In the genomic region with DNA sequence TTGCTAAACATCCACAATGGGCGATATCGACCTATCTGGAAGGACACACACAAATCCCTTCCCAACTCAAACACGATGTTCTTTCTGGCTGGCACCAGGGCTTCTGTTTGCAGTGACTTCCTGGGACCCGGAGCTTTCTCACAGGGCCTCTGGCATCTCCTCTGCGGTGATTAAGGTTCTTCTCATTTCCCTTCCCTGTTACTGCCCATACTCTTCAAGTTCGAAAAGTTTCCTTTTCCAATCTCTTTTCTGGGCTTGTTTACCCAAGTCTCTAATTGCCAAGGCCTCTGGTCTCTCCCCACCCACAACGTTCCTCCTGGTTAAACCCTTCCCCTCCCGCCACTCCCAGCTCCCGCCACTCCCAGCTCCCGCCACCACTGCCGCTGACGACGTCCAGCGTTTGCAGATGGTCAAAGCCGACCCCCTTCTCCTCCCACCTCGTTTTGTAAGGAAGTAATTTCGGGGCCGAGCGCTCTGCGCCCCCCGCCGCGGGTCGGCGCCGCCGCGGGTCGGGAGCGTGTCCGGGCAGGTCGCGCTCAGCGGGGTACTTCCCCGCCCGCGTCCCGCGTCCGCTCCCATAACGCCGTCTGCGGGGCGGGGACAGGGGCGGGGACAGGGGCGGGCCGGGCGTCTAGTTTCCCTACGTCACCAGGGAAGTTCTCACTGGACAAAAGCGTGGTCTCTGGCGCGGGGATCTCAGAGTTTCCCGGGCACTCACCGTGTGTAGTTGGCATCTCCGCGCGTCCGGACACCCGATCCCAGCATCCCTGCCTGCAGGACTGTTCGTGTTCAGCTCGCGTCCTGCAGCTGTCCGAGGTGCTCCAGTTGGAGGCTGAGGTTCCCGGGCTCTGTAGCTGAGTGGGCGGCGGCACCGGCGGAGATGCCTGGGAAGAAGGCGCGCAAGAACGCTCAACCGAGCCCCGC, we compare ENCODE assay signal across 8 cellular contexts. TPM values are rescaled to one million over a fixed set of nuclear protein-coding genes. Genes with fewer than 3 reads are reported as not detected.
DNase-seq lines count a peak whose midpoint lies in the region; ATAC-seq and TF ChIP-seq lines count a peak whose summit lies in the region.

PMAIP1 (plus strand) TSS at position 699 of the 924 bp plus-strand sequence; CDS start at position 881, 182 bp downstream.

- H3K4me1 ChIP-seq in parathyroid adenoma, result no peaks in the 10 kb centered on the region

- no peaks in the 10 kb centered on the region for H3K79me2 ChIP-seq in parathyroid adenoma

- peak within 1 kb of the TSS; percentile 65 for H3K9ac ChIP-seq in parathyroid adenoma

- peak within 1 kb of the TSS; percentile 84 for H3K4me3 ChIP-seq in parathyroid adenoma (ENCODE audit: low read depth, low read length)

- H3K9me3 ChIP-seq in parathyroid adenoma (ENCODE audit: control insufficient read depth, low read length), result no peaks in the 10 kb centered on the region

- peaks cover 6% of the 10 kb centered on the region for H3K4me1 Mint-ChIP-seq in glutamatergic neuron (ENCODE audit: low read depth, unreplicated experiment)
- peaks cover 33% of the 10 kb centered on the region for H3K4me1 Mint-ChIP-seq in type B pancreatic cell (ENCODE audit: unreplicated experiment)

- H3K9me3 Mint-ChIP-seq in glutamatergic neuron (ENCODE audit: unreplicated experiment) (peaks cover 2% of the 10 kb centered on the region), type B pancreatic cell (no peaks in the 10 kb centered on the region)

- H3K27me3 ChIP-seq in parathyroid adenoma (ENCODE audit: control insufficient read depth, insufficient read depth, low read length), result no peaks in the 10 kb centered on the region

- H3K4me2 ChIP-seq in parathyroid adenoma (ENCODE audit: low read length), result peak within 1 kb of the TSS; percentile 78

- peak within 1 kb of the TSS; percentile 93 for H2AFZ ChIP-seq in parathyroid adenoma

- POLR2A ChIA-PET in GM10248 (lab: Yijun Ruan, JAX), result interaction anchor here (0.6 to 4.0 kb wide), 38 partner anchors 9 to 563 kb away, joined by 3 to 47 read pairs (median 6); no protein-coding TSS in a partner anchor

- peak within 1 kb of the TSS; percentile 90 for H3K4me3 Mint-ChIP-seq in glutamatergic neuron (ENCODE audit: unreplicated experiment)
- H3K4me3 Mint-ChIP-seq in type B pancreatic cell, result peak within 1 kb of the TSS; percentile 94

- H3K36me3 Mint-ChIP-seq in glutamatergic neuron (ENCODE audit: unreplicated experiment) (no peaks in the 10 kb centered on the region), type B pancreatic cell (peaks cover 19% of the 10 kb centered on the region)

- peaks cover 6% of the 10 kb centered on the region for H3K27me3 Mint-ChIP-seq in glutamatergic neuron (ENCODE audit: unreplicated experiment)
- H3K27me3 Mint-ChIP-seq in type B pancreatic cell, result peaks cover 44% of the 10 kb centered on the region

- CTCF ChIA-PET in GM10248 (lab: Yijun Ruan, JAX), result interaction anchor here (0.9 to 6.2 kb wide), 8 partner anchors 14 to 76 kb away, joined by 3 to 34 read pairs (median 4); no protein-coding TSS in a partner anchor

- DNase-seq in GM10248 (ENCODE audit: extremely low spot score) (peak; percentile 93), NCI-H1105 (lab: John Stamatoyannopoulos, UW) (peak; percentile 95), glutamatergic neuron (peak; percentile 85), type B pancreatic cell (ENCODE audit: extremely low spot score, unreplicated experiment) (peak; percentile 89)
- peak; percentile 83 for DNase-seq in activated naive CD4-positive, alpha-beta T cell treated with anti-CD3 and anti-CD28 coated beads, Interleukin-2, amount 50 U/mL, for 16 hours

- H3K36me3 ChIP-seq in parathyroid adenoma (ENCODE audit: control insufficient read depth, insufficient read depth, low read length), result no peaks in the 10 kb centered on the region

- TF ChIP-seq CTCF in GM10248 (IDR thresholded peaks at IDR 0.05; ENCODE audit: control extremely low read depth, extremely low read depth, low read depth, missing control alignments) (no peak), glutamatergic neuron (IDR thresholded peaks at IDR 0.05; ENCODE audit: partially characterized antibody, unreplicated experiment) (no peak), parathyroid adenoma (IDR thresholded peaks at IDR 0.05) (no peak), type B pancreatic cell (conservative IDR thresholded peaks at IDR 0.05) (peak; percentile 0)

- ATAC-seq in HG02623 (IDR thresholded peaks at IDR 0.05; ENCODE audit: unreplicated experiment) (peak; percentile 59), SK-N-SH treated with all-trans-retinoic acid at 6 μM for 48 hours (peak; percentile 90)

- peak within 1 kb of the TSS; percentile 82 for H3K27ac Mint-ChIP-seq in glutamatergic neuron (ENCODE audit: unreplicated experiment)
- H3K27ac Mint-ChIP-seq in type B pancreatic cell, result peak within 1 kb of the TSS; percentile 98

- H3K27ac ChIP-seq in parathyroid adenoma, result peak within 1 kb of the TSS; percentile 58

TF ChIP-seq in SK-N-SH treated with all-trans-retinoic acid at 6 μM for 48 hours, 23 proteins besides CTCF, POLR2A, EP300 and RAD21:
- TF ChIP-seq PPARA (CRISPR knock-in tag; IDR thresholded peaks at IDR 0.05; ENCODE audit: borderline replicate concordance) (no peak), BACH2 (CRISPR knock-in tag; IDR thresholded peaks at IDR 0.05; ENCODE audit: borderline replicate concordance) (no peak), TOX (CRISPR knock-in tag; IDR thresholded peaks at IDR 0.05; ENCODE audit: borderline replicate concordance) (no peak), ZFP30 (CRISPR knock-in tag; IDR thresholded peaks at IDR 0.05) (no peak), ZNF565 (CRISPR knock-in tag; conservative IDR thresholded peaks at IDR 0.05; ENCODE audit: low read depth) (no peak), OSR1 (CRISPR knock-in tag; IDR thresholded peaks at IDR 0.05) (no peak), RARB (CRISPR knock-in tag; IDR thresholded peaks at IDR 0.05) (no peak), ARNTL (CRISPR knock-in tag; IDR thresholded peaks at IDR 0.05; ENCODE audit: borderline replicate concordance, low read depth) (no peak)
- TF ChIP-seq, protein P1, sequence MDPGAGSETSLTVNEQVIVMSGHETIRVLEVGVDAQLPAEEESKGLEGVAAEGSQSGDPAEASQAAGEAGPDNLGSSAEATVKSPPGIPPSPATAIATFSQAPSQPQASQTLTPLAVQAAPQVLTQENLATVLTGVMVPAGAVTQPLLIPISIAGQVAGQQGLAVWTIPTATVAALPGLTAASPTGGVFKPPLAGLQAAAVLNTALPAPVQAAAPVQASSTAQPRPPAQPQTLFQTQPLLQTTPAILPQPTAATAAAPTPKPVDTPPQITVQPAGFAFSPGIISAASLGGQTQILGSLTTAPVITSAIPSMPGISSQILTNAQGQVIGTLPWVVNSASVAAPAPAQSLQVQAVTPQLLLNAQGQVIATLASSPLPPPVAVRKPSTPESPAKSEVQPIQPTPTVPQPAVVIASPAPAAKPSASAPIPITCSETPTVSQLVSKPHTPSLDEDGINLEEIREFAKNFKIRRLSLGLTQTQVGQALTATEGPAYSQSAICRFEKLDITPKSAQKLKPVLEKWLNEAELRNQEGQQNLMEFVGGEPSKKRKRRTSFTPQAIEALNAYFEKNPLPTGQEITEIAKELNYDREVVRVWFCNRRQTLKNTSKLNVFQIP (CRISPR knock-in tag; IDR thresholded peaks at IDR 0.05; ENCODE audit: borderline replicate concordance, low read depth), result no peak

RNA-seq across cellular contexts. Expression of gene PMAIP1, which starts in this region (rescaled TPM):
- 12.6 TPM for total RNA-seq in glutamatergic neuron (ENCODE audit: unreplicated experiment)
- total RNA-seq in type B pancreatic cell (ENCODE audit: low replicate concordance), result 16.5 and 24.4 TPM in 2 replicates

Comparison
In these comparisons a context has a peak if more than half of its experiments do, and no peak if none do; other contexts are left out.
1. Peak in every context shown above with its lines: DNase-seq, ATAC-seq, H3K4me3 ChIP-seq and H3K27ac ChIP-seq.